13 cellular contexts compared by ENCODE assay signal in genomic region chr1:24507423-24507804, GRCh38. TPM values are rescaled to one million over a fixed set of nuclear protein-coding genes. Genes with fewer than 3 reads are reported as not detected.
DNase-seq lines count a peak whose midpoint lies in the region; ATAC-seq and TF ChIP-seq lines count a peak whose summit lies in the region.
"Had no signal": no experiment of that assay in that cellular context is flagged by ENCODE, and none has a peak within 500 bp of the region (broad histone marks: within the 10 kb centered on the region; RNA-seq: fewer than 3 reads in every experiment).

No MANE protein-coding gene starts in this region.

- CTCF ChIA-PET in WTC11 (lab: Charles Lee), result interaction anchor here (0.7 to 1.2 kb wide), 3 partner anchors 19 to 92 kb away, joined by 3 to 4 read pairs (median 3); partner anchors contain the start of gene NIPAL3
- CTCF ChIA-PET in HEK293T (lab: Yijun Ruan, JAX), result interaction anchor here (0.6 kb wide), 1 partner anchor 393 kb away, joined by 6 read pairs; no protein-coding TSS in a partner anchor

- H3K36me3 ChIP-seq in spleen, result no peaks in the 10 kb centered on the region
- H3K36me3 ChIP-seq: tibial nerve had no signal

- intact Hi-C loops in spleen (cut with DNase I; ENCODE audit: low total_unique reads), result no loop called here

- no peaks in the 10 kb centered on the region for H3K9me3 Mint-ChIP-seq in WTC11
- no peaks in the 10 kb centered on the region for H3K9me3 Mint-ChIP-seq in central memory CD8-positive, alpha-beta T cell

- H3K4me3 ChIP-seq in spleen, result peak overlapping the region in 1 of 8 donors; percentile 7
- H3K4me3 ChIP-seq: SJSA1, tibial nerve had no signal

- TF ChIP-seq CTCF in WTC11 (IDR thresholded peaks at IDR 0.05) (no peak), spleen (IDR thresholded peaks at IDR 0.05 in 8 of 11, conservative IDR thresholded peaks at IDR 0.05 in 3 of 11) (no peak)

- no peaks in the 10 kb centered on the region for H3K36me3 Mint-ChIP-seq in WTC11
- H3K36me3 Mint-ChIP-seq in central memory CD8-positive, alpha-beta T cell (ENCODE audit: insufficient read depth), result peaks cover 32% of the 10 kb centered on the region

- TF ChIP-seq POLR2A in spleen (IDR thresholded peaks at IDR 0.05), result no peak

- peaks cover 6 to 55% (median 21%) of the 10 kb centered on the region in 6 donors for H3K4me1 ChIP-seq in spleen

- no peak overlapping the region for H3K4me3 Mint-ChIP-seq in WTC11
- peak overlapping the region; percentile 61 for H3K4me3 Mint-ChIP-seq in central memory CD8-positive, alpha-beta T cell

- H3K4me1 Mint-ChIP-seq in WTC11, result peaks cover 55% of the 10 kb centered on the region
- peaks cover 72% of the 10 kb centered on the region for H3K4me1 Mint-ChIP-seq in central memory CD8-positive, alpha-beta T cell

- H3K27me3 Mint-ChIP-seq in WTC11 (ENCODE audit: low read depth), result peaks cover 9% of the 10 kb centered on the region
- no peaks in the 10 kb centered on the region for H3K27me3 Mint-ChIP-seq in central memory CD8-positive, alpha-beta T cell

- WGBS in spleen, 5 donors, result 93 to 96% (median 95%) methylated on average over 5 of the region's 5 CpGs

- peak overlapping the region in 6 of 8 donors; percentile 43 to 94 (median 58) for H3K27ac ChIP-seq in spleen
- H3K27ac ChIP-seq: SJSA1 had no signal

- no peaks in the 10 kb centered on the region for H3K9me3 ChIP-seq in spleen
- H3K9me3 ChIP-seq: tibial nerve had no signal

- peak; percentile 41 for DNase-seq in activated T-cell treated with anti-CD3 and anti-CD28 coated beads, Interleukin-2, amount 50 U/mL, for 1 hour
- DNase-seq in activated T-cell treated with anti-CD3 and anti-CD28 coated beads for 4 hours (no peak), WTC11 (ENCODE audit: low spot score) (no peak), spleen (no peak), HEK293T (ENCODE audit: extremely low spot score) (no peak), H4 (ENCODE audit: low spot score) (no peak)
- DNase-seq in central memory CD8-positive, alpha-beta T cell (ENCODE audit: low spot score in 2 of 2), result no peak
- DNase-seq: GDM1, left ventricle myocardium superior, NCI-H446 had no signal

- peak overlapping the region; percentile 67 for H3K27ac Mint-ChIP-seq in WTC11
- peak overlapping the region; percentile 81 for H3K27ac Mint-ChIP-seq in central memory CD8-positive, alpha-beta T cell (ENCODE audit: low read depth)

- POLR2A ChIA-PET in WTC11 (lab: Charles Lee), result no interaction called here
- POLR2A ChIA-PET in HEK293T (lab: Yijun Ruan, JAX), result interaction anchor here (0.9 kb wide), 1 partner anchor 9 kb away, joined by 3 read pairs; no protein-coding TSS in a partner anchor

- peaks cover 0 to 56% (median 0%) of the 10 kb centered on the region in 7 donors for H3K27me3 ChIP-seq in spleen (replicated peaks in 1 of 7)
- H3K27me3 ChIP-seq: SJSA1, tibial nerve had no signal

- ATAC-seq in WTC11, result no peak
- peak; percentile 12 for ATAC-seq in central memory CD8-positive, alpha-beta T cell (replicated peaks; ENCODE audit: extremely low read depth, poor library complexity, severe bottlenecking)
- no peak for ATAC-seq in GM18861 (IDR thresholded peaks at IDR 0.05; ENCODE audit: unreplicated experiment)
- ATAC-seq: left ventricle myocardium superior had no signal

TF ChIP-seq in WTC11, 78 proteins besides CTCF, POLR2A, EP300 and RAD21:
- TF ChIP-seq JAZF1 (CRISPR knock-in tag; IDR thresholded peaks at IDR 0.05) (no peak), ZSCAN18 (CRISPR knock-in tag; IDR thresholded peaks at IDR 0.05) (no peak), MXD4 (CRISPR knock-in tag; IDR thresholded peaks at IDR 0.05; ENCODE audit: borderline replicate concordance) (no peak), USF2 (CRISPR knock-in tag; IDR thresholded peaks at IDR 0.05) (no peak), FOXP4 (CRISPR knock-in tag; IDR thresholded peaks at IDR 0.05) (no peak), RELA (CRISPR knock-in tag; IDR thresholded peaks at IDR 0.05; ENCODE audit: borderline replicate concordance) (no peak)

TF ChIP-seq in HEK293T, 16 proteins besides CTCF, POLR2A, EP300 and RAD21:
- TF ChIP-seq SP1 (IDR thresholded peaks at IDR 0.05), result no peak
- no peak for TF ChIP-seq L3MBTL2 (conservative IDR thresholded peaks at IDR 0.05)
- TF ChIP-seq HDGF (IDR thresholded peaks at IDR 0.05; ENCODE audit: borderline replicate concordance), result no peak
- no peak for TF ChIP-seq LEF1 (IDR thresholded peaks at IDR 0.05; ENCODE audit: borderline replicate concordance)
- no peak for TF ChIP-seq PKNOX1 (IDR thresholded peaks at IDR 0.05)
- TF ChIP-seq ELF4 (IDR thresholded peaks at IDR 0.05), result no peak
- no peak for TF ChIP-seq ARNT (IDR thresholded peaks at IDR 0.05)
- TF ChIP-seq FOXA1 (IDR thresholded peaks at IDR 0.05), result no peak
- TF ChIP-seq BHLHE40 (IDR thresholded peaks at IDR 0.05; ENCODE audit: borderline replicate concordance), result no peak

RNA-seq across cellular contexts. Expression of gene RCAN3, which starts 4.8 kb away (rescaled TPM):
- 16.9 to 23.3 TPM (median 16.9 TPM) in 3 replicates for total RNA-seq in WTC11 (2021)
- total RNA-seq in spleen, result 10 to 100 TPM; 14.4 to 21.7 (median 17.9) TPM
- 1 to 10 TPM; 6.1 to 7.2 (median 6.4) TPM for polyA plus RNA-seq in spleen
- 3.7 and 10.8 TPM in 2 replicates for total RNA-seq in H4 (2014; rRNA removed; shearing (Covaris generic))

RNA-seq across cellular contexts. Expression of gene NCMAP, which starts 48.5 kb away (rescaled TPM):
- 0.26 to 0.41 TPM (median 0.39 TPM) in 3 replicates for total RNA-seq in WTC11 (2021)
- total RNA-seq in spleen, result under 1 TPM in 3 of 7 donors, not detected in 4; 0.09 to 0.22 (median 0.20) TPM
- polyA plus RNA-seq in spleen, result under 1 TPM in 2 of 3 donors, not detected in 1; 0.03 to 0.10 TPM
- not detected in 2 replicates for total RNA-seq in H4 (2014; rRNA removed; shearing (Covaris generic))
